In the genomic region with DNA sequence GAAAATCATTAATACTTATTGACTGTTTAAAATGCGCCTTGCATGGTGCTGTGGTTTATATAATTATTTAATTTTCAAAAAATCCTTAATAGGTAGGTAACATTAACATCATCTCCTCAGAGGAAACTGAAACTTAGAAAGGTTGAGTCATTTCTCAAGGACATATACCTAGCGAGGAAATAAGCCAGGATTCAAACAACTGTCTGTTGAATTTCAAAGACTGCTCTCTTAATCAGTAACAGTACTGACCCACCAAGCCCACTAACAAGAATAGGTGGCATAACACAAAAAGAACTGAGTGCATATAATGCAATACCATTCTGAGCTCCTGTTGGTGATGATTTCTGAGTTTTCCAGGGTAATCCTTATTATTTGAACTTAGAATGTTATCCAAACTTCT, we compare ENCODE assay signal across 23 cellular contexts.
"Had no signal": no experiment of that assay in that cellular context is flagged by ENCODE, and none has a peak within 500 bp of the region (broad histone marks: within the 10 kb centered on the region; RNA-seq: fewer than 3 reads in every experiment).

No MANE protein-coding gene starts in this region.

- FAIRE-seq: colon, RCC 7860 had no signal

- H3K9me3 ChIP-seq: adrenal gland, MG63 had no signal

- H3K4me1 Mint-ChIP-seq: activated naive CD8-positive, alpha-beta T cell treated with anti-CD3 and anti-CD28 coated beads, Interleukin-2, amount 10 ng/mL, durations not matched to agents 7 days and 5 days had no signal

- H3K27ac ChIP-seq: adrenal gland had no signal

- H3K27me3 ChIP-seq: adrenal gland, MG63 had no signal

- H3K9me3 Mint-ChIP-seq: activated CD8-positive, alpha-beta T cell treated with anti-CD3 and anti-CD28 coated beads for 36 hours; activated naive CD8-positive, alpha-beta T cell treated with anti-CD3 and anti-CD28 coated beads, Interleukin-2, amount 10 ng/mL, durations not matched to agents 7 days and 5 days had no signal

- H3K4me3 ChIP-seq: adrenal gland, MG63 had no signal

- H3K36me3 ChIP-seq: adrenal gland, MG63 had no signal

- H3K27me3 Mint-ChIP-seq: activated CD8-positive, alpha-beta T cell treated with anti-CD3 and anti-CD28 coated beads for 36 hours; activated naive CD8-positive, alpha-beta T cell treated with anti-CD3 and anti-CD28 coated beads, Interleukin-2, amount 10 ng/mL, durations not matched to agents 7 days and 5 days had no signal

- H3K4me1 ChIP-seq: adrenal gland had no signal

- ATAC-seq: activated CD4-positive, CD25-positive, alpha-beta regulatory T cell treated with anti-CD3 and anti-CD28 coated beads, Interleukin-2, amount 50 U/mL, for 24 hours; activated CD8-positive, alpha-beta T cell treated with anti-CD3 and anti-CD28 coated beads for 36 hours; PC-3 had no signal

- H3K36me3 Mint-ChIP-seq: activated naive CD8-positive, alpha-beta T cell treated with anti-CD3 and anti-CD28 coated beads, Interleukin-2, amount 10 ng/mL, durations not matched to agents 7 days and 5 days had no signal

- DNase-seq: activated CD4-positive, alpha-beta T cell treated with anti-CD3 and anti-CD28 coated beads for 4 hours; activated CD8-positive, alpha-beta memory T cell treated with anti-CD3 and anti-CD28 coated beads, Interleukin-2, amount 50 U/mL, for 4 hours; activated CD8-positive, alpha-beta T cell treated with anti-CD3 and anti-CD28 coated beads for 36 hours; activated naive CD4-positive, alpha-beta T cell treated with anti-CD3 and anti-CD28 coated beads, Interleukin-2, amount 50 U/mL, for 16 hours; activated naive CD8-positive, alpha-beta T cell treated with anti-CD3 and anti-CD28 coated beads, Interleukin-2, amount 10 ng/mL, durations not matched to agents 7 days and 5 days; activated T-cell treated with anti-CD3 and anti-CD28 coated beads, Interleukin-2, amount 50 U/mL, for 1 hour; adrenal gland; anterior cingulate cortex; cerebellar nuclear complex; MG63; MV-4-11; NCI-H1105; NCI-H1436; NCI-H1694 treated with DMSO at 0.1 percent for 48 hours; NCI-H2029 treated with DMSO at 0.1 percent for 48 hours; NCI-H510A treated with DMSO at 0.1 percent for 48 hours; NCI-H69; PC-3; SHP77 had no signal

- H3K4me3 Mint-ChIP-seq: activated CD8-positive, alpha-beta T cell treated with anti-CD3 and anti-CD28 coated beads for 36 hours; activated naive CD8-positive, alpha-beta T cell treated with anti-CD3 and anti-CD28 coated beads, Interleukin-2, amount 10 ng/mL, durations not matched to agents 7 days and 5 days; T-helper 1 cell treated with Interleukin-12 subunit alpha and Interleukin-12 subunit beta and Interleukin-4 antibody, amounts not matched to agents 30 μg/mL and 1 μg/mL, for 36 hours had no signal

- H3K27ac Mint-ChIP-seq: activated CD8-positive, alpha-beta T cell treated with anti-CD3 and anti-CD28 coated beads for 36 hours; activated naive CD8-positive, alpha-beta T cell treated with anti-CD3 and anti-CD28 coated beads, Interleukin-2, amount 10 ng/mL, durations not matched to agents 7 days and 5 days; T-helper 1 cell treated with Interleukin-12 subunit alpha and Interleukin-12 subunit beta and Interleukin-4 antibody, amounts not matched to agents 30 μg/mL and 1 μg/mL, for 36 hours had no signal
